Comparison of ENCODE assay signal across 8 cellular contexts in genomic region chr5:138337685-138338410, GRCh38. TPM values are rescaled to one million over a fixed set of nuclear protein-coding genes. Genes with fewer than 3 reads are reported as not detected.
DNase-seq lines count a peak whose midpoint lies in the region; ATAC-seq and TF ChIP-seq lines count a peak whose summit lies in the region.

Gene FAM53C (plus strand): TSS chr5:138338266. CDS start chr5:138341336, 3,070 bp downstream.

- intact Hi-C loops in T-helper 2 cell treated with Interferon-gamma antibody and Interleukin-4, amounts not matched to agents 100 ng/mL and 5 ng/mL, for 36 hours (cut with micrococcal nuclease), result loop anchor here (1.0 to 10.0 kb wide), 7 partner anchors 14 to 1227 kb away; partner anchors contain the start of genes BRD8, EGR1, ETF1 and FAM13B
- intact Hi-C loops in uterus (cut with DNase I; ENCODE audit: low total_unique reads), result no loop called here

- ATAC-seq in GM18498 (IDR thresholded peaks at IDR 0.05; ENCODE audit: unreplicated experiment), result peak; percentile 84
- ATAC-seq in HG02870 (IDR thresholded peaks at IDR 0.05; ENCODE audit: unreplicated experiment), result peak; percentile 76

- H3K4me1 ChIP-seq in right atrium auricular region (peaks cover 0 to 35% of the 10 kb centered on the region in 2 donors), uterus (peaks cover 5 to 6% of the 10 kb centered on the region in 2 donors)

- DNase-seq in NCI-H1694 (lab: John Stamatoyannopoulos, UW) (peak; percentile 77), anterior cingulate cortex (lab: John Stamatoyannopoulos, UW) (peak; percentile 16 to 98 (median 91)), right atrium auricular region (ENCODE audit: low spot score) (peak; percentile 88), putamen (ENCODE audit: low spot score) (peak; percentile 92), uterus (peak; percentile 88 to 91)

- TF ChIP-seq CTCF in right atrium auricular region (IDR thresholded peaks at IDR 0.05), result no peak
- peak in 3 of 4 experiments; percentile 1 to 35 (median 28) for TF ChIP-seq CTCF in uterus (IDR thresholded peaks at IDR 0.05)

- TF ChIP-seq POLR2A in uterus (IDR thresholded peaks at IDR 0.05), result peak; percentile 87 to 94

- H3K27me3 ChIP-seq in right atrium auricular region, result no peaks in the 10 kb centered on the region
- H3K27me3 ChIP-seq in uterus, result no peaks in the 10 kb centered on the region

- H3K9me3 ChIP-seq in right atrium auricular region, result no peaks in the 10 kb centered on the region
- no peaks in the 10 kb centered on the region for H3K9me3 ChIP-seq in uterus

- peak within 1 kb of the TSS; percentile 96 to 98 for H3K27ac ChIP-seq in right atrium auricular region
- H3K27ac ChIP-seq in uterus, result peak within 1 kb of the TSS; percentile 92 to 100

- H3K36me3 ChIP-seq in right atrium auricular region (peaks cover 16% of the 10 kb centered on the region), uterus (no peaks in the 10 kb centered on the region)

- peak within 1 kb of the TSS; percentile 90 to 95 for H3K4me3 ChIP-seq in right atrium auricular region
- H3K4me3 ChIP-seq in uterus, result peak within 1 kb of the TSS; percentile 88 to 99

RNA-seq across cellular contexts. Expression of gene FAM53C, which starts in this region (rescaled TPM):
- 21.7 and 22.1 TPM in 2 replicates for total RNA-seq in T-helper 2 cell treated with Interferon-gamma antibody and Interleukin-4, amounts not matched to agents 100 ng/mL and 5 ng/mL, for 36 hours
- 10 to 100 TPM; 18.6 to 21.4 TPM for total RNA-seq in right atrium auricular region
- 10 to 100 TPM; 20.0 to 54.4 (median 26.4) TPM for total RNA-seq in uterus

Comparison
In these comparisons a context has a peak if more than half of its experiments do, and no peak if none do; other contexts are left out.
1. Peak in every context shown above with its lines: DNase-seq, ATAC-seq, H3K4me3 ChIP-seq and H3K27ac ChIP-seq.
2. CTCF ChIP-seq: peak in uterus (3 of 4); none in right atrium auricular region (0 of 2).